ENCODE assay signal across 27 cellular contexts in genomic region chr21:28106370-28106890, GRCh38.
"Had no signal": no experiment of that assay in that cellular context is flagged by ENCODE, and none has a peak within 500 bp of the region (broad histone marks: within the 10 kb centered on the region; RNA-seq: fewer than 3 reads in every experiment).

No MANE protein-coding gene starts in this region.

- H3K27me3 ChIP-seq: ascending aorta, MG63, SJSA1 had no signal

- H3K4me2 ChIP-seq: SK-N-SH had no signal

- H3K27ac ChIP-seq: ascending aorta, SJSA1 had no signal

- H3K36me3 ChIP-seq: ascending aorta, SJSA1 had no signal

- H3K27me3 Mint-ChIP-seq: activated CD4-positive, alpha-beta T cell treated with anti-CD3 and anti-CD28 coated beads for 36 hours; activated CD4-positive, alpha-beta T cell treated with anti-CD3 and anti-CD28 coated beads, Interleukin-2, amount 10 ng/mL, durations not matched to agents 7 days and 5 days; activated naive CD4-positive, alpha-beta T cell treated with anti-CD3 and anti-CD28 coated beads, Interleukin-2, amount 10 ng/mL, durations not matched to agents 7 days and 5 days; activated naive CD8-positive, alpha-beta T cell treated with anti-CD3 and anti-CD28 coated beads, Interleukin-2, amount 50 U/mL, for 24 hours had no signal

- DNase-seq: activated CD4-positive, alpha-beta T cell treated with anti-CD3 and anti-CD28 coated beads for 36 hours; activated CD4-positive, alpha-beta T cell treated with anti-CD3 and anti-CD28 coated beads, Interleukin-2, amount 10 ng/mL, durations not matched to agents 7 days and 5 days; activated CD4-positive, alpha-beta T cell treated with anti-CD3 and anti-CD28 coated beads, Interleukin-2, amount 50 U/mL, for 48 hours; activated CD8-positive, alpha-beta memory T cell treated with anti-CD3 and anti-CD28 coated beads, Interleukin-2, amount 50 U/mL, for 4 hours; activated effector memory CD4-positive, alpha-beta T cell treated with Interleukin-2 at 50 U/mL for 16 hours; activated naive CD4-positive, alpha-beta T cell treated with anti-CD3 and anti-CD28 coated beads, Interleukin-2, amount 10 ng/mL, durations not matched to agents 7 days and 5 days; activated naive CD8-positive, alpha-beta T cell treated with anti-CD3 and anti-CD28 coated beads, Interleukin-2, amount 50 U/mL, for 24 hours; activated T-cell treated with anti-CD3 and anti-CD28 coated beads, Interleukin-2, amount 50 U/mL, for 48 hours; amygdala; Kasumi-1; KG1; MG63; MV-4-11; NCI-H1092; NCI-H1436 treated with DMSO at 0.1 percent for 48 hours; NCI-H1694 treated with DMSO at 0.1 percent for 48 hours; NCI-H2029; NCI-H345; NCI-H524 treated with DMSO at 0.1 percent for 48 hours; SHP77; SK-N-SH had no signal

- H3K9me2 ChIP-seq: SK-N-SH had no signal

- H3K9me3 ChIP-seq: MG63, SJSA1, SK-N-SH had no signal

- H3K4me1 Mint-ChIP-seq: activated CD4-positive, alpha-beta T cell treated with anti-CD3 and anti-CD28 coated beads for 36 hours; activated CD4-positive, alpha-beta T cell treated with anti-CD3 and anti-CD28 coated beads, Interleukin-2, amount 10 ng/mL, durations not matched to agents 7 days and 5 days; activated naive CD4-positive, alpha-beta T cell treated with anti-CD3 and anti-CD28 coated beads, Interleukin-2, amount 10 ng/mL, durations not matched to agents 7 days and 5 days; activated naive CD8-positive, alpha-beta T cell treated with anti-CD3 and anti-CD28 coated beads, Interleukin-2, amount 50 U/mL, for 24 hours; WTC11 had no signal

- H3K4me3 ChIP-seq: ascending aorta, MG63, SJSA1 had no signal

- H3K27ac Mint-ChIP-seq: activated CD4-positive, alpha-beta T cell treated with anti-CD3 and anti-CD28 coated beads for 36 hours; activated CD4-positive, alpha-beta T cell treated with anti-CD3 and anti-CD28 coated beads, Interleukin-2, amount 10 ng/mL, durations not matched to agents 7 days and 5 days; activated naive CD4-positive, alpha-beta T cell treated with anti-CD3 and anti-CD28 coated beads, Interleukin-2, amount 10 ng/mL, durations not matched to agents 7 days and 5 days; activated naive CD8-positive, alpha-beta T cell; activated naive CD8-positive, alpha-beta T cell treated with anti-CD3 and anti-CD28 coated beads, Interleukin-2, amount 50 U/mL, for 24 hours; T-helper 1 cell treated with Interleukin-12 subunit alpha and Interleukin-12 subunit beta and Interleukin-4 antibody, amounts not matched to agents 30 μg/mL and 1 μg/mL, for 36 hours; T-helper 2 cell treated with Interferon-gamma antibody and Interleukin-4, amounts not matched to agents 5 μg/mL and 100 μg/mL, for 36 hours; WTC11 had no signal

- H3K4me1 ChIP-seq: ascending aorta, SJSA1 had no signal

- H3K9me3 Mint-ChIP-seq: activated CD4-positive, alpha-beta T cell treated with anti-CD3 and anti-CD28 coated beads, Interleukin-2, amount 10 ng/mL, durations not matched to agents 7 days and 5 days; activated naive CD4-positive, alpha-beta T cell treated with anti-CD3 and anti-CD28 coated beads, Interleukin-2, amount 10 ng/mL, durations not matched to agents 7 days and 5 days; T-helper 1 cell treated with Interleukin-12 subunit alpha and Interleukin-12 subunit beta and Interleukin-4 antibody, amounts not matched to agents 30 μg/mL and 1 μg/mL, for 36 hours; T-helper 2 cell treated with Interferon-gamma antibody and Interleukin-4, amounts not matched to agents 5 μg/mL and 100 μg/mL, for 36 hours; WTC11 had no signal

- H3K36me3 Mint-ChIP-seq: activated naive CD4-positive, alpha-beta T cell treated with anti-CD3 and anti-CD28 coated beads, Interleukin-2, amount 10 ng/mL, durations not matched to agents 7 days and 5 days; activated naive CD8-positive, alpha-beta T cell; WTC11 had no signal

- H3K4me3 Mint-ChIP-seq: activated CD4-positive, alpha-beta T cell treated with anti-CD3 and anti-CD28 coated beads for 36 hours; activated CD4-positive, alpha-beta T cell treated with anti-CD3 and anti-CD28 coated beads, Interleukin-2, amount 10 ng/mL, durations not matched to agents 7 days and 5 days; activated naive CD4-positive, alpha-beta T cell treated with anti-CD3 and anti-CD28 coated beads, Interleukin-2, amount 10 ng/mL, durations not matched to agents 7 days and 5 days; activated naive CD8-positive, alpha-beta T cell; activated naive CD8-positive, alpha-beta T cell treated with anti-CD3 and anti-CD28 coated beads, Interleukin-2, amount 50 U/mL, for 24 hours; T-helper 1 cell treated with Interleukin-12 subunit alpha and Interleukin-12 subunit beta and Interleukin-4 antibody, amounts not matched to agents 30 μg/mL and 1 μg/mL, for 36 hours; T-helper 2 cell treated with Interferon-gamma antibody and Interleukin-4, amounts not matched to agents 5 μg/mL and 100 μg/mL, for 36 hours; WTC11 had no signal
